In the genomic region with DNA sequence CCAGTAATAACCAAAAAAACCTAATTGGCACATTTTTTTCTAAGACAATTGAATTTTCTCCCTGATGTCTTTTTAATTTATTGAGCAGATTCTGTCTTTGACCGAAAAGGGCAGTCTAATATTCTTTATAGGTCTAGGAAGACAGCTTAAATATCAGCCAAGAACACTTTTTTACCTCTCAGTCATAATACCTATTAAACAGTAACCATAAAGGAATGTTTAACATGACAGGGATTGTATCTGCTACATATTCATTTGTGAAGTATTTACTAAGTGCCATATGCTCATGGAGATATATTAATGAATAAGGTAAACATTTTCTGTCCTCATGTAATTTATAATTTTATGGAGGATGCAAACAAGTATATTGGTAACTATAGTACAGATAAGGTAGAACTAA, we compare ENCODE assay signal across 21 cellular contexts. TPM values are rescaled to one million over a fixed set of nuclear protein-coding genes. Genes with fewer than 3 reads are reported as not detected.
"Had no signal": no experiment of that assay in that cellular context is flagged by ENCODE, and none has a peak within 500 bp of the region (broad histone marks: within the 10 kb centered on the region; RNA-seq: fewer than 3 reads in every experiment).

No MANE protein-coding gene starts in this region.

- DNase-seq: activated CD4-positive, alpha-beta memory T cell treated with anti-CD3 and anti-CD28 coated beads for 36 hours; activated CD4-positive, alpha-beta T cell treated with anti-CD3 and anti-CD28 coated beads for 36 hours; activated naive CD4-positive, alpha-beta T cell; activated naive CD8-positive, alpha-beta T cell treated with anti-CD3 and anti-CD28 coated beads for 36 hours; activated T-cell treated with anti-CD3 and anti-CD28 coated beads, Interleukin-2, amount 50 U/mL, for 1 hour; amniotic stem cell; body of pancreas; effector memory CD8-positive, alpha-beta T cell; foreskin fibroblast; sigmoid colon; spleen; stimulated activated CD4-positive, alpha-beta T cell treated with anti-CD3 and anti-CD28 coated beads, Interleukin-4, amount 100 ng/mL, for 4 hours; testis; WERI-Rb-1 had no signal

- H3K36me3 Mint-ChIP-seq: activated CD4-positive, alpha-beta memory T cell treated with anti-CD3 and anti-CD28 coated beads for 36 hours had no signal

- H3K9me3 ChIP-seq: body of pancreas, sigmoid colon, spleen, testis had no signal

- H3K27me3 Mint-ChIP-seq: activated CD4-positive, alpha-beta memory T cell treated with anti-CD3 and anti-CD28 coated beads for 36 hours; activated CD4-positive, alpha-beta T cell treated with anti-CD3 and anti-CD28 coated beads for 36 hours; activated naive CD8-positive, alpha-beta T cell treated with anti-CD3 and anti-CD28 coated beads for 36 hours; activated T-helper 17 cell treated with anti-CD3 and anti-CD28 coated beads, Interleukin-2, amount 50 U/mL, for 72 hours; effector memory CD8-positive, alpha-beta T cell; stimulated activated memory B cell treated with anti-CD40 and anti-IgM and Interleukin-4, amounts not matched to agents 10 μg/mL and 1 μg/mL and 100 μg/mL, for 72 hours; type B pancreatic cell had no signal

- H3K4me3 ChIP-seq: body of pancreas, sigmoid colon, spleen, testis had no signal

- H3K36me3 ChIP-seq: sigmoid colon, spleen, WERI-Rb-1 had no signal

- ATAC-seq: activated CD4-positive, alpha-beta T cell treated with anti-CD3 and anti-CD28 coated beads for 36 hours; activated T-helper 17 cell treated with anti-CD3 and anti-CD28 coated beads, Interleukin-2, amount 50 U/mL, for 72 hours; body of pancreas; effector memory CD8-positive, alpha-beta T cell; left lobe of liver; stimulated activated memory B cell treated with anti-CD40 and anti-IgM and Interleukin-4, amounts not matched to agents 10 μg/mL and 1 μg/mL and 100 μg/mL, for 72 hours had no signal

- H3K4me3 Mint-ChIP-seq: activated CD4-positive, alpha-beta memory T cell treated with anti-CD3 and anti-CD28 coated beads for 36 hours; activated CD4-positive, alpha-beta T cell treated with anti-CD3 and anti-CD28 coated beads for 36 hours; activated naive CD8-positive, alpha-beta T cell treated with anti-CD3 and anti-CD28 coated beads for 36 hours; activated T-helper 17 cell treated with anti-CD3 and anti-CD28 coated beads, Interleukin-2, amount 50 U/mL, for 72 hours; effector memory CD8-positive, alpha-beta T cell; neural crest cell; stimulated activated memory B cell treated with anti-CD40 and anti-IgM and Interleukin-4, amounts not matched to agents 10 μg/mL and 1 μg/mL and 100 μg/mL, for 72 hours; type B pancreatic cell had no signal

- H3K27me3 ChIP-seq: body of pancreas, sigmoid colon, spleen, testis had no signal

- H3K27ac ChIP-seq: body of pancreas, sigmoid colon, spleen, testis, WERI-Rb-1 had no signal

- H3K27ac Mint-ChIP-seq: activated CD4-positive, alpha-beta memory T cell treated with anti-CD3 and anti-CD28 coated beads for 36 hours; activated CD4-positive, alpha-beta T cell treated with anti-CD3 and anti-CD28 coated beads for 36 hours; activated naive CD8-positive, alpha-beta T cell treated with anti-CD3 and anti-CD28 coated beads for 36 hours; activated T-helper 17 cell treated with anti-CD3 and anti-CD28 coated beads, Interleukin-2, amount 50 U/mL, for 72 hours; effector memory CD8-positive, alpha-beta T cell; stimulated activated memory B cell treated with anti-CD40 and anti-IgM and Interleukin-4, amounts not matched to agents 10 μg/mL and 1 μg/mL and 100 μg/mL, for 72 hours; type B pancreatic cell had no signal

- H3K9me3 Mint-ChIP-seq: activated CD4-positive, alpha-beta memory T cell treated with anti-CD3 and anti-CD28 coated beads for 36 hours; activated naive CD8-positive, alpha-beta T cell treated with anti-CD3 and anti-CD28 coated beads for 36 hours; activated T-helper 17 cell treated with anti-CD3 and anti-CD28 coated beads, Interleukin-2, amount 50 U/mL, for 72 hours; effector memory CD8-positive, alpha-beta T cell; neural crest cell; stimulated activated memory B cell treated with anti-CD40 and anti-IgM and Interleukin-4, amounts not matched to agents 10 μg/mL and 1 μg/mL and 100 μg/mL, for 72 hours; type B pancreatic cell had no signal

RNA-seq across cellular contexts. Expression of a gene that starts 3.1 kb away (rescaled TPM):
- total RNA-seq: activated CD4-positive, alpha-beta memory T cell treated with anti-CD3 and anti-CD28 coated beads for 36 hours; activated naive CD8-positive, alpha-beta T cell treated with anti-CD3 and anti-CD28 coated beads for 36 hours; activated T-helper 17 cell treated with anti-CD3 and anti-CD28 coated beads, Interleukin-2, amount 50 U/mL, for 72 hours; body of pancreas; mononuclear cell; neural crest cell had no signal
- polyA plus RNA-seq: keratinocyte had no signal
